1 cellular context compared by ENCODE assay signal in the genomic region with DNA sequence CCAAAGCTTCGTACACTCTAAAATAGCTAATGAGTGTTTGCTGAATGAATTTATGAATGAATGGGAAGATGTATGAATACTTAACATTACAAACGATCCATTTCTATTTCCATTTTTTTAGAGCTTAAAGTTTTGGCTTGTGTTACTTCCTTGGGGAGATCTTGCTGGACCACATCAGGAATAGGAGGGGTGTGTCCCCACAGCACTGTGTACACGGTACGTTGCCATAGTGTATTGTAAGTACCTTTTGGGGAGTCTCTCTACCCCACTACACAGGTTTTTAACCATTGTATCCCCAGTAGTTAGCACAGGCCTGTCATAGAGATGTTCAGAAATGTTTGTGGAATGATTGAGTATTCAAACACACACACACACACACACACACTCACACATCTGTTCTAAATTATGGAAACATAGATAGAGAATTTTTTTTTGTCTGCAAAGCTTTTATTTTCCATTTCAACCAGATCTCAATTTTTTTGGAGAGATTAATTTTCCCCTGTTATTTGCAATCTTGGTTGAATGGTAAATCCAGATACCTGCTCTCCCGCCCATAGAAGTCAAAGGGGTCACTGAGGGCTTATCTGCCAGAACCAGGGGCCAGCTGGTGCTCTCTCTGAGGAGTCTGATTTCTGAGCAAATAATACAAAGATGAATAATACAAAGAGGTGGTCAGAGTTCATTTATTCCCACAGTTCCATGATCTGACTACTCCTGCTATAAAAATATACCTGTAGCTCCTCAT.
A peak's percentile ranks its signal among the peaks of the same experiment; 100 is the strongest.
TF ChIP-seq lines count a peak whose summit lies in the region.

No MANE protein-coding gene starts in this region.

TF ChIP-seq in SK-N-SH, 30 proteins besides CTCF, POLR2A, EP300 and RAD21 (continued from another document):
- TF ChIP-seq SIN3A (IDR thresholded peaks at IDR 0.05; ENCODE audit: borderline replicate concordance, low read depth, low read length) (no peak), RXRA (IDR thresholded peaks at IDR 0.05; ENCODE audit: borderline replicate concordance, low read depth) (no peak), FOXM1 (IDR thresholded peaks at IDR 0.05; ENCODE audit: low read depth) (no peak), GATA2 (CRISPR knock-in tag; IDR thresholded peaks at IDR 0.05) (peak; percentile 84), FOXJ3 (CRISPR knock-in tag; IDR thresholded peaks at IDR 0.05) (peak; percentile 58; the same call in 1 of the 2 replicates), TCF12 (IDR thresholded peaks at IDR 0.05) (peak; percentile 20; the same call in 1 of the 2 replicates), YY1 (IDR thresholded peaks at IDR 0.05; ENCODE audit: low read depth) (no peak)
- TF ChIP-seq, protein P1, sequence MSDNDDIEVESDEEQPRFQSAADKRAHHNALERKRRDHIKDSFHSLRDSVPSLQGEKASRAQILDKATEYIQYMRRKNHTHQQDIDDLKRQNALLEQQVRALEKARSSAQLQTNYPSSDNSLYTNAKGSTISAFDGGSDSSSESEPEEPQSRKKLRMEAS (IDR thresholded peaks at IDR 0.05; ENCODE audit: low read depth): no peak
- TF ChIP-seq, protein P2, sequence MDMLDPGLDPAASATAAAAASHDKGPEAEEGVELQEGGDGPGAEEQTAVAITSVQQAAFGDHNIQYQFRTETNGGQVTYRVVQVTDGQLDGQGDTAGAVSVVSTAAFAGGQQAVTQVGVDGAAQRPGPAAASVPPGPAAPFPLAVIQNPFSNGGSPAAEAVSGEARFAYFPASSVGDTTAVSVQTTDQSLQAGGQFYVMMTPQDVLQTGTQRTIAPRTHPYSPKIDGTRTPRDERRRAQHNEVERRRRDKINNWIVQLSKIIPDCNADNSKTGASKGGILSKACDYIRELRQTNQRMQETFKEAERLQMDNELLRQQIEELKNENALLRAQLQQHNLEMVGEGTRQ (IDR thresholded peaks at IDR 0.05; ENCODE audit: borderline replicate concordance, low read depth, low read length): no peak
